Comparison of ENCODE assay signal across 14 cellular contexts in genomic region chr1:234393190-234393589, GRCh38.
"Had no signal": no experiment of that assay in that cellular context is flagged by ENCODE, and none has a peak within 500 bp of the region (broad histone marks: within the 10 kb centered on the region; RNA-seq: fewer than 3 reads in every experiment).

No MANE protein-coding gene starts in this region.

- H3K4me3 Mint-ChIP-seq: activated B cell treated with CpG ODN at 0.5 μM for 24 hours; activated CD4-positive, alpha-beta memory T cell treated with anti-CD3 and anti-CD28 coated beads, Interleukin-2, amount 10 ng/mL, durations not matched to agents 7 days and 5 days; activated naive CD8-positive, alpha-beta T cell treated with anti-CD3 and anti-CD28 coated beads for 36 hours; stimulated activated naive CD8-positive, alpha-beta T cell treated with anti-CD3 and anti-CD28 coated beads, Interleukin-15, Interleukin-2, amounts not matched to agents 100 ng/mL and 50 ng/mL, for 24 hours had no signal

- H3K27me3 ChIP-seq: dorsolateral prefrontal cortex, esophagus squamous epithelium, pancreas, upper lobe of left lung had no signal

- FAIRE-seq: pancreas had no signal

- H3K4me3 ChIP-seq: dorsolateral prefrontal cortex, esophagus squamous epithelium, lower lobe of right lung, pancreas, upper lobe of left lung had no signal

- H3K9me3 Mint-ChIP-seq: activated B cell treated with CpG ODN at 0.5 μM for 24 hours; activated CD4-positive, alpha-beta memory T cell treated with anti-CD3 and anti-CD28 coated beads, Interleukin-2, amount 10 ng/mL, durations not matched to agents 7 days and 5 days; stimulated activated naive CD8-positive, alpha-beta T cell treated with anti-CD3 and anti-CD28 coated beads, Interleukin-15, Interleukin-2, amounts not matched to agents 100 ng/mL and 50 ng/mL, for 24 hours had no signal

- H3K4me1 ChIP-seq: esophagus squamous epithelium, lower lobe of right lung, pancreas, upper lobe of left lung had no signal

- H3K27me3 Mint-ChIP-seq: activated B cell treated with CpG ODN at 0.5 μM for 24 hours; activated CD4-positive, alpha-beta memory T cell treated with anti-CD3 and anti-CD28 coated beads, Interleukin-2, amount 10 ng/mL, durations not matched to agents 7 days and 5 days; activated naive CD8-positive, alpha-beta T cell treated with anti-CD3 and anti-CD28 coated beads for 36 hours; stimulated activated naive CD8-positive, alpha-beta T cell treated with anti-CD3 and anti-CD28 coated beads, Interleukin-15, Interleukin-2, amounts not matched to agents 100 ng/mL and 50 ng/mL, for 24 hours had no signal

- H3K9me3 ChIP-seq: esophagus squamous epithelium, lower lobe of right lung, pancreas, upper lobe of left lung had no signal

- ATAC-seq: left cardiac atrium, lower lobe of right lung, pancreas had no signal

- DNase-seq: activated B cell treated with CpG ODN at 0.5 μM for 24 hours; activated CD4-positive, alpha-beta memory T cell treated with anti-CD3 and anti-CD28 coated beads, Interleukin-2, amount 10 ng/mL, durations not matched to agents 7 days and 5 days; activated naive CD8-positive, alpha-beta T cell treated with anti-CD3 and anti-CD28 coated beads for 36 hours; dorsolateral prefrontal cortex; esophagus squamous epithelium; foreskin fibroblast; left cardiac atrium; lower lobe of right lung; midbrain; pancreas; stimulated activated CD4-positive, alpha-beta T cell treated with anti-CD3 and anti-CD28 coated beads, Interleukin-4, amount 100 ng/mL, for 24 hours; T-helper 1 cell; upper lobe of left lung had no signal

- H3K27ac Mint-ChIP-seq: activated B cell treated with CpG ODN at 0.5 μM for 24 hours; activated CD4-positive, alpha-beta memory T cell treated with anti-CD3 and anti-CD28 coated beads, Interleukin-2, amount 10 ng/mL, durations not matched to agents 7 days and 5 days; activated naive CD8-positive, alpha-beta T cell treated with anti-CD3 and anti-CD28 coated beads for 36 hours; stimulated activated naive CD8-positive, alpha-beta T cell treated with anti-CD3 and anti-CD28 coated beads, Interleukin-15, Interleukin-2, amounts not matched to agents 100 ng/mL and 50 ng/mL, for 24 hours had no signal

- H3K27ac ChIP-seq: dorsolateral prefrontal cortex, esophagus squamous epithelium, lower lobe of right lung, pancreas, upper lobe of left lung had no signal
